In genomic region chr6:17768388-17768787, GRCh38 we compare ENCODE assay signal across 14 cellular contexts.
DNase-seq lines count a peak whose midpoint lies in the region; ATAC-seq, FAIRE-seq and TF ChIP-seq lines count a peak whose summit lies in the region.
"Had no signal": no experiment of that assay in that cellular context is flagged by ENCODE, and none has a peak within 500 bp of the region (broad histone marks: within the 10 kb centered on the region; RNA-seq: fewer than 3 reads in every experiment).

No MANE protein-coding gene starts in this region.

- no peaks in the 10 kb centered on the region for H3K4me1 ChIP-seq in HepG2 (ENCODE audit: insufficient read depth, low read length)
- H3K4me1 ChIP-seq: colonic mucosa, HAP-1, prostate gland had no signal

- DNase-seq in GM03348 (ENCODE audit: low spot score): peak; percentile 16
- peak; percentile 17 for DNase-seq in NAMALWA (ENCODE audit: low spot score)
- peak; percentile 64 for DNase-seq in choroid plexus epithelial cell (ENCODE audit: low read depth)
- peak; percentile 9 for DNase-seq in HepG2 (ENCODE audit: low spot score)
- DNase-seq in cerebellar nuclear complex (lab: John Stamatoyannopoulos, UW): no peak
- DNase-seq in activated gamma-delta T cell (lab: John Stamatoyannopoulos, UW): no peak
- DNase-seq in NK-92 treated with Interleukin-12 subunit alpha and Interleukin-12 subunit beta, amount 100 ng/mL, for 24 hours (lab: John Stamatoyannopoulos, UW): no peak
- DNase-seq: CD8-positive, alpha-beta memory T cell; colonic mucosa; head of caudate nucleus; SHP77 had no signal

- no peak for TF ChIP-seq EP300 in HepG2 (IDR thresholded peaks at IDR 0.05; ENCODE audit: low read depth in 2 of 2, low read length in 2 of 2)
- no peak for TF ChIP-seq EP300 in HepG2 (CRISPR knock-in tag; IDR thresholded peaks at IDR 0.05; ENCODE audit: borderline replicate concordance)

- no peak overlapping the region for H3K9ac ChIP-seq in HepG2 (ENCODE audit: insufficient read depth, low read depth, low read length)

- ATAC-seq in HepG2 (peak; percentile 65), GM19463 (IDR thresholded peaks at IDR 0.05; ENCODE audit: unreplicated experiment) (no peak)

- no peak for TF ChIP-seq POLR2A in HepG2 (IDR thresholded peaks at IDR 0.05; ENCODE audit: insufficient read depth in 1 of 2, low read depth in 2 of 2, low read length in 2 of 2)

- TF ChIP-seq CTCF in choroid plexus epithelial cell (conservative IDR thresholded peaks at IDR 0.05; ENCODE audit: low read depth, low read length) (no peak), HepG2 (CRISPR knock-in tag; IDR thresholded peaks at IDR 0.05) (no peak)

- in situ Hi-C loops in HepG2 (cut with HindIII; ENCODE audit: extremely low pct_ligation_motif_present, low pct_unique_long_range_greater_than_20kb): no loop called here

- H3K27me3 ChIP-seq in HepG2 (ENCODE audit: control insufficient read depth in 1 of 2, insufficient read depth in 2 of 2, low read length in 2 of 2): no peaks in the 10 kb centered on the region
- H3K27me3 ChIP-seq: colonic mucosa had no signal

- POLR2A ChIA-PET in HepG2 (lab: Yijun Ruan, JAX): no interaction called here

- intact Hi-C loops in HepG2 (cut with micrococcal nuclease; ENCODE audit: unreplicated experiment): no loop called here

- no peak overlapping the region for H2AFZ ChIP-seq in HepG2 (ENCODE audit: low read length)

- no peak overlapping the region for H3K4me2 ChIP-seq in HepG2 (ENCODE audit: low read depth, low read length)

- no peak for TF ChIP-seq RAD21 in HepG2 (CRISPR knock-in tag; IDR thresholded peaks at IDR 0.05)

- FAIRE-seq in HepG2 (lab: Jason Lieb, UNC): no peak

- H4K20me1 ChIP-seq in HepG2 (ENCODE audit: insufficient read depth, low read length): no peaks in the 10 kb centered on the region

- H3K9me3 ChIP-seq in HepG2 (ENCODE audit: low read length): no peaks in the 10 kb centered on the region
- H3K9me3 ChIP-seq: colonic mucosa, HAP-1, prostate gland had no signal

- no peak overlapping the region for H3K27ac ChIP-seq in HepG2 (ENCODE audit: extremely low read length, insufficient read depth, low read length)
- H3K27ac ChIP-seq: colonic mucosa, prostate gland had no signal

- BruUV-seq in HepG2 (replicated peaks; lab: Mats Ljungman, UMichigan): no TSS peak

- H3K4me3 ChIP-seq in choroid plexus epithelial cell (ENCODE audit: low read depth, low read length) (no peak overlapping the region), HepG2 (replicated peaks in 1 of 3; ENCODE audit: insufficient read depth in 1 of 3, low read depth in 2 of 3, low read length in 3 of 3) (no peak overlapping the region)
- H3K4me3 ChIP-seq: colonic mucosa, HAP-1, prostate gland had no signal

- CTCF ChIA-PET in HepG2 (lab: Yijun Ruan, JAX; ENCODE audit: low intra/inter-chr PET ratio, low total read pairs): no interaction called here

- H3K36me3 ChIP-seq in HepG2 (replicated peaks in 1 of 2; ENCODE audit: control insufficient read depth in 1 of 2, insufficient read depth in 2 of 2, low read length in 2 of 2): peaks cover 9 to 46% of the 10 kb centered on the region in 2 experiments

- 90% methylated on average over 3 of the region's 3 CpGs for WGBS in HepG2 (ENCODE audit: low lambda C conversion rate)

- H3K79me2 ChIP-seq in HepG2 (ENCODE audit: insufficient read depth, low read length): no peaks in the 10 kb centered on the region

TF ChIP-seq in HepG2, 621 proteins besides CTCF, POLR2A, EP300 and RAD21 (continues in another document):
- TF ChIP-seq MIER3 (CRISPR knock-in tag; IDR thresholded peaks at IDR 0.05; ENCODE audit: borderline replicate concordance) (no peak), ZFP1 (CRISPR knock-in tag; IDR thresholded peaks at IDR 0.05) (no peak), GLMP (CRISPR knock-in tag; IDR thresholded peaks at IDR 0.05; ENCODE audit: borderline replicate concordance) (no peak), REST (IDR thresholded peaks at IDR 0.05; ENCODE audit: borderline replicate concordance in 1 of 2, low read depth in 1 of 2, low read length in 2 of 2) (peak; percentile 70 to 96), NFE2L2 (IDR thresholded peaks at IDR 0.05; ENCODE audit: low read length) (no peak), TFE3 (CRISPR knock-in tag; IDR thresholded peaks at IDR 0.05) (peak; percentile 31; the same call in 1 of the 2 replicates), ZNF747 (CRISPR knock-in tag; IDR thresholded peaks at IDR 0.05; ENCODE audit: borderline replicate concordance) (no peak), ZFP36L1 (CRISPR knock-in tag; IDR thresholded peaks at IDR 0.05) (0 out of 2 replicates have a peak, but pooled peaks have one; percentile 27)
- TF ChIP-seq, protein P1, sequence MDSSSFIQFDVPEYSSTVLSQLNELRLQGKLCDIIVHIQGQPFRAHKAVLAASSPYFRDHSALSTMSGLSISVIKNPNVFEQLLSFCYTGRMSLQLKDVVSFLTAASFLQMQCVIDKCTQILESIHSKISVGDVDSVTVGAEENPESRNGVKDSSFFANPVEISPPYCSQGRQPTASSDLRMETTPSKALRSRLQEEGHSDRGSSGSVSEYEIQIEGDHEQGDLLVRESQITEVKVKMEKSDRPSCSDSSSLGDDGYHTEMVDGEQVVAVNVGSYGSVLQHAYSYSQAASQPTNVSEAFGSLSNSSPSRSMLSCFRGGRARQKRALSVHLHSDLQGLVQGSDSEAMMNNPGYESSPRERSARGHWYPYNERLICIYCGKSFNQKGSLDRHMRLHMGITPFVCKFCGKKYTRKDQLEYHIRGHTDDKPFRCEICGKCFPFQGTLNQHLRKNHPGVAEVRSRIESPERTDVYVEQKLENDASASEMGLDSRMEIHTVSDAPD (CRISPR knock-in tag; IDR thresholded peaks at IDR 0.05): no peak
- TF ChIP-seq, protein P2, sequence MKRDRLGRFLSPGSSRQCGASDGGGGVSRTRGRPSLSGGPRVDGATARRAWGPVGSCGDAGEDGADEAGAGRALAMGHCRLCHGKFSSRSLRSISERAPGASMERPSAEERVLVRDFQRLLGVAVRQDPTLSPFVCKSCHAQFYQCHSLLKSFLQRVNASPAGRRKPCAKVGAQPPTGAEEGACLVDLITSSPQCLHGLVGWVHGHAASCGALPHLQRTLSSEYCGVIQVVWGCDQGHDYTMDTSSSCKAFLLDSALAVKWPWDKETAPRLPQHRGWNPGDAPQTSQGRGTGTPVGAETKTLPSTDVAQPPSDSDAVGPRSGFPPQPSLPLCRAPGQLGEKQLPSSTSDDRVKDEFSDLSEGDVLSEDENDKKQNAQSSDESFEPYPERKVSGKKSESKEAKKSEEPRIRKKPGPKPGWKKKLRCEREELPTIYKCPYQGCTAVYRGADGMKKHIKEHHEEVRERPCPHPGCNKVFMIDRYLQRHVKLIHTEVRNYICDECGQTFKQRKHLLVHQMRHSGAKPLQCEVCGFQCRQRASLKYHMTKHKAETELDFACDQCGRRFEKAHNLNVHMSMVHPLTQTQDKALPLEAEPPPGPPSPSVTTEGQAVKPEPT (CRISPR knock-in tag; IDR thresholded peaks at IDR 0.05; ENCODE audit: low read depth): no peak
- TF ChIP-seq, protein P3, sequence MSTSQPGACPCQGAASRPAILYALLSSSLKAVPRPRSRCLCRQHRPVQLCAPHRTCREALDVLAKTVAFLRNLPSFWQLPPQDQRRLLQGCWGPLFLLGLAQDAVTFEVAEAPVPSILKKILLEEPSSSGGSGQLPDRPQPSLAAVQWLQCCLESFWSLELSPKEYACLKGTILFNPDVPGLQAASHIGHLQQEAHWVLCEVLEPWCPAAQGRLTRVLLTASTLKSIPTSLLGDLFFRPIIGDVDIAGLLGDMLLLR (CRISPR knock-in tag; IDR thresholded peaks at IDR 0.05): no peak

Comparison
In these comparisons a context has a peak if more than half of its experiments do, and no peak if none do; other contexts are left out.
1. DNase-seq: peak in GM03348 (single experiment), NAMALWA (single experiment), choroid plexus epithelial cell (single experiment) and HepG2 (single experiment); none in cerebellar nuclear complex (0 of 2), activated gamma-delta T cell (single experiment) and NK-92 treated with Interleukin-12 subunit alpha and Interleukin-12 subunit beta, amount 100 ng/mL, for 24 hours (single experiment).